In the genomic region with DNA sequence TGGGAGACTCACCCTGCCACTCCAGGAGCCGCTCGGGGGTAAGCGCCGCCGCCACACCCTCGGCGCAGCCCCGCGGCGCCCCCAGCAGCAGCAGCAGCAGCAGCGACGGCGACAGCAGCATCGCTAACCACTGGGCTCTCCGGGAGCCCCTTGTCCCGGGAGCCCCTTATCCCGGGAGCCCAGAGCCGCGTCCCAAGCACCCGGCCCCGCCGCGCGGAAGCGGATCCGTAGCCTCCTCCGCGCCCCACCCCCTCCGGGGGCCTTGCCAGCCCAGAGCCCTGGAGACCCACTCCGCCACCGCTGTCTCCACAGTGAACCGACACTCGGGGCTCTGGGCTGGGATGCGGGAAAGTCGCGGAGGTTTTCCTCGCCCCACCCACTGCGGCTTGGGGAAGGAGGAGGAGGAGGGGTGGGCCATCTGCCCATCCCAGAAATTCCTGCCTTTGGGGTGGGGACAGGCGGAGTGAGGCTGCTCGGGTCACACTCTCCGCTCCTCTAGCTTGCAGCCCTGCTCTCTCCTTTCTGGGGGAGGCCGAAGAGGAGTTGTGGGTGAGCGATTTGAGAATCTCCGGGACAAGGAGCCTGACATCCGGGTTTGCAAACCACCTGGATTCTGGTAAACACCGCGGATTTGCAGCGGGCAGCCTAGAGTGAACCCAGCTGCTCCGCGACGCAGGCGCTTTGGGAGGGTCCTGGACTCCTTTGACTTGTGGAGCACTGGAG, we compare ENCODE assay signal across 9 cellular contexts. TPM values are rescaled to one million over a fixed set of nuclear protein-coding genes. Genes with fewer than 3 reads are reported as not detected.
DNase-seq lines count a peak whose midpoint lies in the region; ATAC-seq and TF ChIP-seq lines count a peak whose summit lies in the region.
"Had no signal": no experiment of that assay in that cellular context is flagged by ENCODE, and none has a peak within 500 bp of the region (broad histone marks: within the 10 kb centered on the region; RNA-seq: fewer than 3 reads in every experiment).

A gene (minus strand): TSS at position 333 of the 723 bp plus-strand sequence. CDS start 212 bp downstream, at position 121.

- peak within 1 kb of the TSS; percentile 50 to 90 (median 65) for H3K4me3 ChIP-seq in adrenal gland

- no peaks in the 10 kb centered on the region for H3K27me3 ChIP-seq in adrenal gland

- no peaks in the 10 kb centered on the region for H3K36me3 ChIP-seq in adrenal gland (replicated peaks in 1 of 2)

- peaks cover 2% of the 10 kb centered on the region for H3K4me1 Mint-ChIP-seq in T-helper 2 cell treated with Interferon-gamma antibody and Interleukin-4, amounts not matched to agents 5 μg/mL and 100 μg/mL, for 36 hours (ENCODE audit: low read depth)

- no peak for DNase-seq in T-helper 2 cell treated with Interferon-gamma antibody and Interleukin-4, amounts not matched to agents 5 μg/mL and 100 μg/mL, for 36 hours (ENCODE audit: low spot score)
- DNase-seq in T-helper 2 cell (no peak), adrenal gland (peak; percentile 25 to 58 (median 41)), left ventricle myocardium superior (peak; percentile 69), posterior vena cava (ENCODE audit: low spot score) (peak; percentile 84), NCI-H1930 (lab: John Stamatoyannopoulos, UW) (no peak), germinal center (ENCODE audit: low spot score) (no peak)

- H3K9me3 Mint-ChIP-seq in T-helper 2 cell treated with Interferon-gamma antibody and Interleukin-4, amounts not matched to agents 5 μg/mL and 100 μg/mL, for 36 hours = no peaks in the 10 kb centered on the region

- peaks cover 9 to 14% of the 10 kb centered on the region in 2 donors for H3K4me1 ChIP-seq in adrenal gland (replicated peaks in 1 of 2)

- peak within 1 kb of the TSS; percentile 31 for H3K4me3 Mint-ChIP-seq in T-helper 2 cell treated with Interferon-gamma antibody and Interleukin-4, amounts not matched to agents 5 μg/mL and 100 μg/mL, for 36 hours

- ATAC-seq in left ventricle myocardium superior (peak; percentile 78), HG02852 (IDR thresholded peaks at IDR 0.05; ENCODE audit: unreplicated experiment) (no peak)

- 1% methylated on average over 23 to 52 of the region's 52 CpGs; no CpG with 5 or more reads in 1 of the 4 donors for WGBS in adrenal gland, 4 donors

- H3K27ac ChIP-seq in adrenal gland = peak within 1 kb of the TSS in 2 of 5 donors; percentile 8 to 75
- H3K27ac ChIP-seq: C4-2B had no signal

- intact Hi-C loops in adrenal gland (cut with DNase I) (no loop called here), left ventricle myocardium superior (cut with micrococcal nuclease) (no loop called here), posterior vena cava (cut with DNase I) (no loop called here)

- peaks cover 52% of the 10 kb centered on the region for H3K27me3 Mint-ChIP-seq in T-helper 2 cell treated with Interferon-gamma antibody and Interleukin-4, amounts not matched to agents 5 μg/mL and 100 μg/mL, for 36 hours (ENCODE audit: low read depth)

- peak in 1 of 2 donors; percentile 8 for TF ChIP-seq POLR2A in adrenal gland (IDR thresholded peaks at IDR 0.05)

- TF ChIP-seq CTCF in adrenal gland (IDR thresholded peaks at IDR 0.05) = no peak

- H3K27ac Mint-ChIP-seq in T-helper 2 cell treated with Interferon-gamma antibody and Interleukin-4, amounts not matched to agents 5 μg/mL and 100 μg/mL, for 36 hours = no peak within 1 kb of the TSS

- no peaks in the 10 kb centered on the region for H3K36me3 Mint-ChIP-seq in T-helper 2 cell treated with Interferon-gamma antibody and Interleukin-4, amounts not matched to agents 5 μg/mL and 100 μg/mL, for 36 hours (ENCODE audit: low read depth)

- no peaks in the 10 kb centered on the region for H3K9me3 ChIP-seq in adrenal gland (replicated peaks in 1 of 3)

RNA-seq across cellular contexts. Expression of the gene that starts here (rescaled TPM):
- total RNA-seq in adrenal gland (10 to 100 TPM in 2 of 8 donors, 1 to 10 TPM in 6; 2.9 to 11.6 (median 6.3) TPM), left ventricle myocardium superior (2.9 TPM), posterior vena cava (10 to 100 TPM; 11.7 to 13.9 TPM)
- 1 to 10 TPM; 5.4 to 9.8 (median 7.3) TPM for polyA plus RNA-seq in adrenal gland

Comparison
In these comparisons a context has a peak if more than half of its experiments do, and no peak if none do; other contexts are left out.
1. DNase-seq: peak in adrenal gland (7 of 7), left ventricle myocardium superior (single experiment) and posterior vena cava (single experiment); none in T-helper 2 cell treated with Interferon-gamma antibody and Interleukin-4, amounts not matched to agents 5 μg/mL and 100 μg/mL, for 36 hours (single experiment), T-helper 2 cell (0 of 5), NCI-H1930 (0 of 2) and germinal center (single experiment).